1 cellular context compared by ENCODE assay signal in the genomic region with DNA sequence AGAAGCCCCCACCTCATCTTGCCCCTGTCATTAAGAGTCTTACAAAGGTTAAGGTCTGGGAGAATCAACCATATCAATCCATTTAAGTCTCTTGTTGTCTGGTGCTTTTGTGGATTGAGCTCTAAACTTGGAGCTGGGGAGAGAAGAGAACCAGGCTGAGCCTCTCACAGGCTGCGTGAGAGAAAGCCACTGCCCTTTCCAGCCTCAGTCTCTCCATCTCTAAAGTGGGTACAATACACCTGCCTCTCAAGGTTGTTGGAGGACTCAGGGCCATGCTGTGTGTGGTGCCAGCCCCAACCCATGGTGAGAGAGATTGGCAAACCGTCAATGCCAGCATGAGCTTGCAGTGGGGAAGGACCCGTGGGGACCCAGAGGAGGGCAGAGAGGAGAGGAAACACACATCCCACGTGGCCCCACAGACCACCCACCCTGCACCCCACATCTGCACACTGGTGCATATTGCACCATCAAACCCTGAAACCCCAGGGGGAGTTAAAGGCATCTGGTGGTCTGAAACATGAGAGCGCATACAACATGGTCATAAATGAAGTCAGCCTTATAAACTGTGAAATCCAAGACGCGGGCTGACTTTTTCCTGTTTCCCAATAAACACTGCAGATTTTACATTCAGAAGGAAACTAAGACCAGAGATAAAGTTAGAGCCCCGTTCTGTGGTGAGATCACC.
TF ChIP-seq lines count a peak whose summit lies in the region.

No MANE protein-coding gene starts in this region.

TF ChIP-seq in SK-N-SH treated with all-trans-retinoic acid at 6 μM for 48 hours, 23 proteins besides CTCF, POLR2A, EP300 and RAD21 (continued from another document):
- TF ChIP-seq, protein P1, sequence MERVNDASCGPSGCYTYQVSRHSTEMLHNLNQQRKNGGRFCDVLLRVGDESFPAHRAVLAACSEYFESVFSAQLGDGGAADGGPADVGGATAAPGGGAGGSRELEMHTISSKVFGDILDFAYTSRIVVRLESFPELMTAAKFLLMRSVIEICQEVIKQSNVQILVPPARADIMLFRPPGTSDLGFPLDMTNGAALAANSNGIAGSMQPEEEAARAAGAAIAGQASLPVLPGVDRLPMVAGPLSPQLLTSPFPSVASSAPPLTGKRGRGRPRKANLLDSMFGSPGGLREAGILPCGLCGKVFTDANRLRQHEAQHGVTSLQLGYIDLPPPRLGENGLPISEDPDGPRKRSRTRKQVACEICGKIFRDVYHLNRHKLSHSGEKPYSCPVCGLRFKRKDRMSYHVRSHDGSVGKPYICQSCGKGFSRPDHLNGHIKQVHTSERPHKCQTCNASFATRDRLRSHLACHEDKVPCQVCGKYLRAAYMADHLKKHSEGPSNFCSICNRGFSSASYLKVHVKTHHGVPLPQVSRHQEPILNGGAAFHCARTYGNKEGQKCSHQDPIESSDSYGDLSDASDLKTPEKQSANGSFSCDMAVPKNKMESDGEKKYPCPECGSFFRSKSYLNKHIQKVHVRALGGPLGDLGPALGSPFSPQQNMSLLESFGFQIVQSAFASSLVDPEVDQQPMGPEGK (CRISPR knock-in tag; IDR thresholded peaks at IDR 0.05; ENCODE audit: borderline replicate concordance), result no peak
- no peak for TF ChIP-seq TOX (CRISPR knock-in tag; IDR thresholded peaks at IDR 0.05; ENCODE audit: borderline replicate concordance)
- no peak for TF ChIP-seq TCF4 (CRISPR knock-in tag; IDR thresholded peaks at IDR 0.05; ENCODE audit: borderline replicate concordance)
- TF ChIP-seq ZFP30 (CRISPR knock-in tag; IDR thresholded peaks at IDR 0.05), result no peak
- no peak for TF ChIP-seq POU6F1 (CRISPR knock-in tag; IDR thresholded peaks at IDR 0.05; ENCODE audit: borderline replicate concordance, low read depth)
- TF ChIP-seq PPARA (CRISPR knock-in tag; IDR thresholded peaks at IDR 0.05; ENCODE audit: borderline replicate concordance), result no peak
TF ChIP-seq in SK-N-SH treated with all-trans-retinoic acid at 6 μM for 48 hours: peak in this region for 0.
